In genomic region chr10:119041332-119041731, GRCh38 we compare ENCODE assay signal across 15 cellular contexts. TPM values are rescaled to one million over a fixed set of nuclear protein-coding genes. Genes with fewer than 3 reads are reported as not detected.
DNase-seq lines count a peak whose midpoint lies in the region; ATAC-seq and TF ChIP-seq lines count a peak whose summit lies in the region.
"Had no signal": no experiment of that assay in that cellular context is flagged by ENCODE, and none has a peak within 500 bp of the region (broad histone marks: within the 10 kb centered on the region; RNA-seq: fewer than 3 reads in every experiment).

No MANE protein-coding gene starts in this region.

- DNase-seq in activated T-cell treated with anti-CD3 and anti-CD28 coated beads, Interleukin-2, amount 50 U/mL, for 24 hours, result no peak
- DNase-seq in activated T-cell treated with anti-CD3 and anti-CD28 coated beads, Interleukin-2, amount 50 U/mL, for 72 hours, result no peak
- DNase-seq in endodermal cell (peak; percentile 12), left kidney (ENCODE audit: low read depth, low spot score) (peak; percentile 84), hippocampal formation (lab: John Stamatoyannopoulos, UW) (no peak)
- DNase-seq in activated CD4-positive, alpha-beta T cell treated with anti-CD3 and anti-CD28 coated beads, Interleukin-2, amount 10 ng/mL, durations not matched to agents 7 days and 5 days, result no peak
- DNase-seq: 8988T; C1 segment of cervical spinal cord; CD4-positive, alpha-beta T cell; DMS79; H7 had no signal

- H3K4me1 Mint-ChIP-seq in activated T-cell treated with anti-CD3 and anti-CD28 coated beads, Interleukin-2, amount 50 U/mL, for 24 hours (ENCODE audit: low read depth), result peaks cover 20% of the 10 kb centered on the region
- H3K4me1 Mint-ChIP-seq in activated T-cell treated with anti-CD3 and anti-CD28 coated beads, Interleukin-2, amount 50 U/mL, for 72 hours (ENCODE audit: low read depth), result peaks cover 9% of the 10 kb centered on the region
- H3K4me1 Mint-ChIP-seq in endodermal cell, result no peaks in the 10 kb centered on the region
- peaks cover 23% of the 10 kb centered on the region for H3K4me1 Mint-ChIP-seq in activated CD4-positive, alpha-beta T cell treated with anti-CD3 and anti-CD28 coated beads, Interleukin-2, amount 10 ng/mL, durations not matched to agents 7 days and 5 days
- H3K4me1 Mint-ChIP-seq: GM23338 had no signal

- H3K4me3 ChIP-seq in endodermal cell (ENCODE audit: low read length), result no peak overlapping the region
- H3K4me3 ChIP-seq: GM12878, GM23338 had no signal

- no peaks in the 10 kb centered on the region for H3K9me3 ChIP-seq in endodermal cell (ENCODE audit: control insufficient read depth, low read length)

- TF ChIP-seq CTCF in endodermal cell (conservative IDR thresholded peaks at IDR 0.05), result no peak

- H3K36me3 ChIP-seq in endodermal cell (ENCODE audit: control insufficient read depth, insufficient read depth, low read length), result peaks cover 99% of the 10 kb centered on the region

- WGBS in endodermal cell (ENCODE audit: insufficient coverage in 1 of 2, insufficient read length in 1 of 2), 2 experiments, result 87 to 95% methylated on average over 4 of the region's 4 CpGs

- H3K9me3 Mint-ChIP-seq in activated T-cell treated with anti-CD3 and anti-CD28 coated beads, Interleukin-2, amount 50 U/mL, for 24 hours, result no peaks in the 10 kb centered on the region
- H3K9me3 Mint-ChIP-seq in activated T-cell treated with anti-CD3 and anti-CD28 coated beads, Interleukin-2, amount 50 U/mL, for 72 hours, result no peaks in the 10 kb centered on the region
- no peaks in the 10 kb centered on the region for H3K9me3 Mint-ChIP-seq in endodermal cell
- no peaks in the 10 kb centered on the region for H3K9me3 Mint-ChIP-seq in activated CD4-positive, alpha-beta T cell treated with anti-CD3 and anti-CD28 coated beads, Interleukin-2, amount 10 ng/mL, durations not matched to agents 7 days and 5 days
- H3K9me3 Mint-ChIP-seq: CD4-positive, alpha-beta T cell; GM23338 had no signal

- no peak overlapping the region for H3K27ac ChIP-seq in endodermal cell (ENCODE audit: low read depth, low read length)

- H3K4me1 ChIP-seq in endodermal cell (ENCODE audit: control insufficient read depth, insufficient read depth, low read length), result no peaks in the 10 kb centered on the region

- CTCF ChIA-PET in activated CD4-positive, alpha-beta T cell treated with anti-CD3 and anti-CD28 coated beads, Interleukin-2, amount 10 ng/mL, durations not matched to agents 7 days and 5 days (lab: Charles Lee), result no interaction called here

- peaks cover 98% of the 10 kb centered on the region for H3K36me3 Mint-ChIP-seq in activated T-cell treated with anti-CD3 and anti-CD28 coated beads, Interleukin-2, amount 50 U/mL, for 24 hours (ENCODE audit: low read depth)
- peaks cover 25 to 70% of the 10 kb centered on the region in 2 donors for H3K36me3 Mint-ChIP-seq in activated T-cell treated with anti-CD3 and anti-CD28 coated beads, Interleukin-2, amount 50 U/mL, for 72 hours (ENCODE audit: insufficient read depth in 2 of 2)
- peaks cover 84% of the 10 kb centered on the region for H3K36me3 Mint-ChIP-seq in endodermal cell (ENCODE audit: low read depth)
- peaks cover 74% of the 10 kb centered on the region for H3K36me3 Mint-ChIP-seq in activated CD4-positive, alpha-beta T cell treated with anti-CD3 and anti-CD28 coated beads, Interleukin-2, amount 10 ng/mL, durations not matched to agents 7 days and 5 days (ENCODE audit: low read depth)

- POLR2A ChIA-PET in activated CD4-positive, alpha-beta T cell treated with anti-CD3 and anti-CD28 coated beads, Interleukin-2, amount 10 ng/mL, durations not matched to agents 7 days and 5 days (lab: Charles Lee), result no interaction called here

- ATAC-seq in activated T-cell treated with anti-CD3 and anti-CD28 coated beads, Interleukin-2, amount 50 U/mL, for 72 hours (replicated peaks in 1 of 2), result no peak
- ATAC-seq in GM18505 (IDR thresholded peaks at IDR 0.05; ENCODE audit: unreplicated experiment) (no peak), GM18861 (IDR thresholded peaks at IDR 0.05; ENCODE audit: unreplicated experiment) (no peak)
- ATAC-seq: GM12878, GM23338 had no signal

- H3K9ac ChIP-seq in endodermal cell (ENCODE audit: extremely low read depth, low read length, poor library complexity, severe bottlenecking), result no peak overlapping the region

- no peak overlapping the region for H3K4me3 Mint-ChIP-seq in activated T-cell treated with anti-CD3 and anti-CD28 coated beads, Interleukin-2, amount 50 U/mL, for 24 hours
- no peak overlapping the region for H3K4me3 Mint-ChIP-seq in activated T-cell treated with anti-CD3 and anti-CD28 coated beads, Interleukin-2, amount 50 U/mL, for 72 hours
- no peak overlapping the region for H3K4me3 Mint-ChIP-seq in endodermal cell
- H3K4me3 Mint-ChIP-seq in activated CD4-positive, alpha-beta T cell treated with anti-CD3 and anti-CD28 coated beads, Interleukin-2, amount 10 ng/mL, durations not matched to agents 7 days and 5 days, result no peak overlapping the region
- H3K4me3 Mint-ChIP-seq: CD4-positive, alpha-beta T cell; GM23338 had no signal

- TF ChIP-seq POLR2A in GM18505 (IDR thresholded peaks at IDR 0.05; ENCODE audit: borderline replicate concordance, extremely low read depth, insufficient read depth, insufficient read length), result peak; percentile 1

- H3K27me3 ChIP-seq in endodermal cell (ENCODE audit: control insufficient read depth, insufficient read depth, low read length, poor library complexity, severe bottlenecking), result no peaks in the 10 kb centered on the region

- no peaks in the 10 kb centered on the region for H3K27me3 Mint-ChIP-seq in activated T-cell treated with anti-CD3 and anti-CD28 coated beads, Interleukin-2, amount 50 U/mL, for 24 hours
- H3K27me3 Mint-ChIP-seq in activated T-cell treated with anti-CD3 and anti-CD28 coated beads, Interleukin-2, amount 50 U/mL, for 72 hours (ENCODE audit: low read depth), result no peaks in the 10 kb centered on the region
- no peaks in the 10 kb centered on the region for H3K27me3 Mint-ChIP-seq in endodermal cell (ENCODE audit: insufficient read depth)
- no peaks in the 10 kb centered on the region for H3K27me3 Mint-ChIP-seq in activated CD4-positive, alpha-beta T cell treated with anti-CD3 and anti-CD28 coated beads, Interleukin-2, amount 10 ng/mL, durations not matched to agents 7 days and 5 days
- H3K27me3 Mint-ChIP-seq: CD4-positive, alpha-beta T cell had no signal

- peak overlapping the region; percentile 28 for H3K27ac Mint-ChIP-seq in activated T-cell treated with anti-CD3 and anti-CD28 coated beads, Interleukin-2, amount 50 U/mL, for 24 hours
- no peak overlapping the region for H3K27ac Mint-ChIP-seq in activated T-cell treated with anti-CD3 and anti-CD28 coated beads, Interleukin-2, amount 50 U/mL, for 72 hours
- no peak overlapping the region for H3K27ac Mint-ChIP-seq in endodermal cell
- no peak overlapping the region for H3K27ac Mint-ChIP-seq in activated CD4-positive, alpha-beta T cell treated with anti-CD3 and anti-CD28 coated beads, Interleukin-2, amount 10 ng/mL, durations not matched to agents 7 days and 5 days
- H3K27ac Mint-ChIP-seq: CD4-positive, alpha-beta T cell; GM23338 had no signal

RNA-seq across cellular contexts. Expression of gene NANOS1, which starts 11.8 kb away (rescaled TPM):
- total RNA-seq in activated T-cell treated with anti-CD3 and anti-CD28 coated beads, Interleukin-2, amount 50 U/mL, for 72 hours, result under 1 TPM; 0.31 to 0.37 TPM
- total RNA-seq in endodermal cell, result 1 to 10 TPM in 1 of 2 donors, under 1 TPM in 1; 0.71 to 1.7 TPM
- polyA plus RNA-seq in endodermal cell (2013, experiment 1 of 2), result 3.6 TPM
- polyA plus RNA-seq in endodermal cell (2013, experiment 2 of 2), result 3.5 TPM
- total RNA-seq in activated CD4-positive, alpha-beta T cell treated with anti-CD3 and anti-CD28 coated beads, Interleukin-2, amount 10 ng/mL, durations not matched to agents 7 days and 5 days, result under 1 TPM; 0.12 to 0.19 TPM

RNA-seq across cellular contexts. Expression of gene EIF3A, which starts 39.3 kb away (rescaled TPM):
- total RNA-seq in activated T-cell treated with anti-CD3 and anti-CD28 coated beads, Interleukin-2, amount 50 U/mL, for 72 hours, result 100 to 1,000 TPM; 160 to 164 TPM
- total RNA-seq in endodermal cell, result 100 to 1,000 TPM; 134 to 144 TPM
- polyA plus RNA-seq in endodermal cell (2013, experiment 1 of 2), result 129 TPM
- polyA plus RNA-seq in endodermal cell (2013, experiment 2 of 2), result 120 TPM
- total RNA-seq in activated CD4-positive, alpha-beta T cell treated with anti-CD3 and anti-CD28 coated beads, Interleukin-2, amount 10 ng/mL, durations not matched to agents 7 days and 5 days, result 100 to 1,000 TPM; 132 to 145 TPM

Comparison
In these comparisons a context has a peak if more than half of its experiments do, and no peak if none do; other contexts are left out.
1. DNase-seq: peak in endodermal cell (single experiment) and left kidney (single experiment); none in activated T-cell treated with anti-CD3 and anti-CD28 coated beads, Interleukin-2, amount 50 U/mL, for 24 hours (single experiment), activated T-cell treated with anti-CD3 and anti-CD28 coated beads, Interleukin-2, amount 50 U/mL, for 72 hours (0 of 2), activated CD4-positive, alpha-beta T cell treated with anti-CD3 and anti-CD28 coated beads, Interleukin-2, amount 10 ng/mL, durations not matched to agents 7 days and 5 days (single experiment) and hippocampal formation (0 of 2).